Comparison of ENCODE assay signal across 1 cellular context in genomic region chr1:6245086-6245868, GRCh38.
TF ChIP-seq lines count a peak whose summit lies in the region.

No MANE protein-coding gene starts in this region.

TF ChIP-seq in HepG2, 621 proteins besides CTCF, POLR2A, EP300 and RAD21 (continued from another document and continues in another):
- TF ChIP-seq RARA (CRISPR knock-in tag; IDR thresholded peaks at IDR 0.05) (peak; percentile 83), TRIM24 (CRISPR knock-in tag; IDR thresholded peaks at IDR 0.05) (no peak), SMARCE1 (IDR thresholded peaks at IDR 0.05; ENCODE audit: borderline replicate concordance) (no peak), FOXM1 (CRISPR knock-in tag; IDR thresholded peaks at IDR 0.05) (peak; percentile 94), PRDM15 (CRISPR knock-in tag; IDR thresholded peaks at IDR 0.05) (peak; percentile 80), IRF2 (CRISPR knock-in tag; IDR thresholded peaks at IDR 0.05) (peak; percentile 95), HIVEP1 (CRISPR knock-in tag; IDR thresholded peaks at IDR 0.05) (peak; percentile 72; the same call in 1 of the 2 replicates), HOXD1 (CRISPR knock-in tag; IDR thresholded peaks at IDR 0.05) (peak; percentile 98), STAT6 (CRISPR knock-in tag; IDR thresholded peaks at IDR 0.05; ENCODE audit: borderline replicate concordance) (no peak), SP140L (CRISPR knock-in tag; IDR thresholded peaks at IDR 0.05; ENCODE audit: borderline replicate concordance) (peak; percentile 98; the same call in 1 of the 2 replicates), ZNF780A (CRISPR knock-in tag; IDR thresholded peaks at IDR 0.05) (peak; percentile 99), ZNF136 (CRISPR knock-in tag; IDR thresholded peaks at IDR 0.05; ENCODE audit: low read depth) (peak; percentile 83; the same call in 1 of the 2 replicates), STAT5B (CRISPR knock-in tag; IDR thresholded peaks at IDR 0.05) (peak; percentile 98), CEBPB (IDR thresholded peaks at IDR 0.05; ENCODE audit: borderline replicate concordance, low read depth, low read length) (no peak), ZNF232 (CRISPR knock-in tag; IDR thresholded peaks at IDR 0.05; ENCODE audit: borderline replicate concordance) (peak; percentile 99), TCF7L2 (IDR thresholded peaks at IDR 0.05; ENCODE audit: low read depth, low read length) (no peak), MEIS2 (CRISPR knock-in tag; IDR thresholded peaks at IDR 0.05) (peak; percentile 99), KAT7 (CRISPR knock-in tag; IDR thresholded peaks at IDR 0.05; ENCODE audit: borderline replicate concordance) (peak; percentile 87; the same call in 1 of the 2 replicates), THAP7 (CRISPR knock-in tag; IDR thresholded peaks at IDR 0.05) (peak; percentile 94; the same call in 1 of the 2 replicates), HMGA1 (CRISPR knock-in tag; conservative IDR thresholded peaks at IDR 0.05) (no peak), ZNF331 (CRISPR knock-in tag; IDR thresholded peaks at IDR 0.05) (peak; percentile 99), JUND (CRISPR knock-in tag; IDR thresholded peaks at IDR 0.05) (0 out of 2 replicates have a peak, but pooled peaks have one; percentile 70), ZNF24 (IDR thresholded peaks at IDR 0.05) (no peak), ZNF430 (CRISPR knock-in tag; IDR thresholded peaks at IDR 0.05) (peak; percentile 99), ZNF512B (CRISPR knock-in tag; IDR thresholded peaks at IDR 0.05; ENCODE audit: borderline replicate concordance) (peak; percentile 60; the same call in 1 of the 2 replicates), GFI1 (CRISPR knock-in tag; IDR thresholded peaks at IDR 0.05; ENCODE audit: borderline replicate concordance) (peak; percentile 86), ARHGAP35 (CRISPR knock-in tag; IDR thresholded peaks at IDR 0.05; ENCODE audit: borderline replicate concordance) (peak; percentile 98), ZNF205 (CRISPR knock-in tag; IDR thresholded peaks at IDR 0.05) (peak; percentile 98), ZNF337 (CRISPR knock-in tag; IDR thresholded peaks at IDR 0.05; ENCODE audit: borderline replicate concordance, low read depth) (peak; percentile 93; the same call in 1 of the 2 replicates), KDM6A (CRISPR knock-in tag; IDR thresholded peaks at IDR 0.05; ENCODE audit: low read depth) (no peak), FOXO1 (CRISPR knock-in tag; IDR thresholded peaks at IDR 0.05) (peak; percentile 95), SP1 (IDR thresholded peaks at IDR 0.05) (no peak), SP1 (CRISPR knock-in tag; IDR thresholded peaks at IDR 0.05) (peak; percentile 58; the same call in 1 of the 2 replicates), MYC (CRISPR knock-in tag; IDR thresholded peaks at IDR 0.05; ENCODE audit: borderline replicate concordance) (peak; percentile 86), THAP11 (CRISPR knock-in tag; IDR thresholded peaks at IDR 0.05) (peak; percentile 85), ETV6 (CRISPR knock-in tag; conservative IDR thresholded peaks at IDR 0.05) (peak; percentile 99), PHF8 (CRISPR knock-in tag; IDR thresholded peaks at IDR 0.05) (peak; percentile 50), ZNF567 (CRISPR knock-in tag; IDR thresholded peaks at IDR 0.05; ENCODE audit: borderline replicate concordance) (peak; percentile 73; the same call in 1 of the 2 replicates), NR2F6 (IDR thresholded peaks at IDR 0.05) (no peak), NR2F6 (CRISPR knock-in tag; IDR thresholded peaks at IDR 0.05) (peak; percentile 77), NFKB2 (CRISPR knock-in tag; IDR thresholded peaks at IDR 0.05; ENCODE audit: borderline replicate concordance) (peak; percentile 100), ZNF713 (CRISPR knock-in tag; IDR thresholded peaks at IDR 0.05) (no peak), TFDP1 (CRISPR knock-in tag; IDR thresholded peaks at IDR 0.05; ENCODE audit: borderline replicate concordance) (peak; percentile 78; the same call in 1 of the 2 replicates), RBFOX2 (IDR thresholded peaks at IDR 0.05; ENCODE audit: low read depth, low read length) (no peak), RCOR2 (CRISPR knock-in tag; IDR thresholded peaks at IDR 0.05) (0 out of 2 replicates have a peak, but pooled peaks have one; percentile 23), ZMYM3 (CRISPR knock-in tag; IDR thresholded peaks at IDR 0.05) (peak; percentile 29; the same call in 1 of the 2 replicates), POLR2G (IDR thresholded peaks at IDR 0.05; ENCODE audit: low read depth, low read length) (no peak), MIER2 (CRISPR knock-in tag; IDR thresholded peaks at IDR 0.05) (peak; percentile 99), CBX2 (IDR thresholded peaks at IDR 0.05; ENCODE audit: low read depth, low read length) (no peak), CBX2 (CRISPR knock-in tag; IDR thresholded peaks at IDR 0.05; ENCODE audit: low read depth) (peak; percentile 67; the same call in 1 of the 2 replicates), PCBP2 (optimal IDR thresholded peaks at IDR 0.05; ENCODE audit: low read depth, low read length, poor library complexity, severe bottlenecking) (no peak), ZHX2 (IDR thresholded peaks at IDR 0.05; ENCODE audit: low read depth) (no peak), ZHX2 (CRISPR knock-in tag; IDR thresholded peaks at IDR 0.05; ENCODE audit: borderline replicate concordance) (peak; percentile 99), ZNF615 (CRISPR knock-in tag; IDR thresholded peaks at IDR 0.05; ENCODE audit: borderline replicate concordance) (peak; percentile 90; the same call in 1 of the 2 replicates)
